ENCODE assay signal across 8 cellular contexts in the genomic region with DNA sequence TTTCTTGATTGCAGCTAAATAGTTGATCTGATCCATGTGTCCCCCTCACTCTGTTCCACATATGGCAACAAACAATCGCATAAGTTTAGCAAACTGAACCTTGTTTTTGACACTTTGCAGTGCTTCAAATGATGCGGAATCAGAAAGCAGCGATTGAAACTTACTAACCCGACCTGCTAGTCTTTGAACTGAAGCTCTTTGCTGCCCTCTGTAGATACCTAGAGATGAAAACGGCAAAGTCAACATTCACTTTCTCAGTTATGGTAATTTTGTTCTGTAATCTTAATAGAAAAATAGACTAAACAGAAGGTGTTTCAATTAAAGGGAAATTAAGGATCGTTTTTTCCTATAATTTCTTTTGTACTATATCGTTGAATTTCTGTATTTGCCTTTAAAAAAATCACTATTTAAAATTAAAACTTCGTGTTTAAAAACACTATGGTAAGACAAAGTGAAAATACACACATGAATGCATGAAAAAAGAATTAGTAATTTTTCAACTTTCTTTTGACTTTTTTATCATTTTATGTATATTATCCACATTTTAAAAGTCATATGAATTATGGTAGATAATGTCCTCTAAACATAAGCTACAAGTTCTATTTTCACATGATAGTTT.
DNase-seq lines count a peak whose midpoint lies in the region; ATAC-seq and TF ChIP-seq lines count a peak whose summit lies in the region.

No MANE protein-coding gene starts in this region.

- no peak for DNase-seq in DND-41
- peak; percentile 51 for DNase-seq in NCI-H748 treated with DMSO at 0.1 percent for 48 hours (lab: John Stamatoyannopoulos, UW)
- peak; percentile 66 to 70 for DNase-seq in cardiac fibroblast (ENCODE audit: low read depth in 2 of 2)
- DNase-seq in right lobe of liver = no peak
- DNase-seq in KG1 (lab: John Stamatoyannopoulos, UW) = no peak
- DNase-seq in natural killer cell = no peak
- DNase-seq in activated naive CD4-positive, alpha-beta T cell treated with anti-CD3 and anti-CD28 coated beads, Interleukin-2, amount 10 ng/mL, durations not matched to agents 7 days and 5 days = no peak

- ATAC-seq in DND-41 (ENCODE audit: insufficient read depth, low read depth) = no peak
- peak; percentile 65 for ATAC-seq in HG03103 (IDR thresholded peaks at IDR 0.05; ENCODE audit: low read depth, unreplicated experiment)
- ATAC-seq in right lobe of liver = peak; percentile 84 to 90 (median 86)
- no peak for ATAC-seq in natural killer cell

- peaks cover 6% of the 10 kb centered on the region in 2 donors for H3K9me3 Mint-ChIP-seq in natural killer cell
- H3K9me3 Mint-ChIP-seq in activated naive CD4-positive, alpha-beta T cell treated with anti-CD3 and anti-CD28 coated beads, Interleukin-2, amount 10 ng/mL, durations not matched to agents 7 days and 5 days = no peaks in the 10 kb centered on the region

- no peak overlapping the region for H3K4me3 Mint-ChIP-seq in natural killer cell
- H3K4me3 Mint-ChIP-seq in activated naive CD4-positive, alpha-beta T cell treated with anti-CD3 and anti-CD28 coated beads, Interleukin-2, amount 10 ng/mL, durations not matched to agents 7 days and 5 days = no peak overlapping the region

- no peaks in the 10 kb centered on the region for H3K36me3 Mint-ChIP-seq in natural killer cell
- no peaks in the 10 kb centered on the region for H3K36me3 Mint-ChIP-seq in activated naive CD4-positive, alpha-beta T cell treated with anti-CD3 and anti-CD28 coated beads, Interleukin-2, amount 10 ng/mL, durations not matched to agents 7 days and 5 days

- no peaks in the 10 kb centered on the region for H3K27me3 Mint-ChIP-seq in natural killer cell (ENCODE audit: low read depth in 2 of 2)
- no peaks in the 10 kb centered on the region for H3K27me3 Mint-ChIP-seq in activated naive CD4-positive, alpha-beta T cell treated with anti-CD3 and anti-CD28 coated beads, Interleukin-2, amount 10 ng/mL, durations not matched to agents 7 days and 5 days

- no peaks in the 10 kb centered on the region for H3K4me1 Mint-ChIP-seq in natural killer cell
- no peaks in the 10 kb centered on the region for H3K4me1 Mint-ChIP-seq in activated naive CD4-positive, alpha-beta T cell treated with anti-CD3 and anti-CD28 coated beads, Interleukin-2, amount 10 ng/mL, durations not matched to agents 7 days and 5 days

- no peaks in the 10 kb centered on the region for H3K36me3 ChIP-seq in DND-41 (ENCODE audit: insufficient read depth, low read length)
- no peaks in the 10 kb centered on the region for H3K36me3 ChIP-seq in right lobe of liver

- H3K27ac ChIP-seq in DND-41 (ENCODE audit: low read length) = no peak overlapping the region
- no peak overlapping the region for H3K27ac ChIP-seq in right lobe of liver

- intact Hi-C loops in right lobe of liver (cut with DNase I) = no loop called here
- intact Hi-C loops in natural killer cell (cut with micrococcal nuclease) = no loop called here

- no peak overlapping the region for H3K27ac Mint-ChIP-seq in natural killer cell
- no peak overlapping the region for H3K27ac Mint-ChIP-seq in activated naive CD4-positive, alpha-beta T cell treated with anti-CD3 and anti-CD28 coated beads, Interleukin-2, amount 10 ng/mL, durations not matched to agents 7 days and 5 days

- H2AFZ ChIP-seq in DND-41 (ENCODE audit: low read depth, low read length) = no peak overlapping the region

- no peak for TF ChIP-seq POLR2A in right lobe of liver (IDR thresholded peaks at IDR 0.05)

- H3K27me3 ChIP-seq in DND-41 (ENCODE audit: insufficient read depth, low read length, poor library complexity) = no peaks in the 10 kb centered on the region
- no peaks in the 10 kb centered on the region for H3K27me3 ChIP-seq in right lobe of liver

- H3K4me1 ChIP-seq in DND-41 (ENCODE audit: insufficient read depth, low read length) (no peaks in the 10 kb centered on the region), right lobe of liver (no peaks in the 10 kb centered on the region)

- WGBS in right lobe of liver (ENCODE audit: insufficient coverage, low coverage, low lambda C conversion rate, missing lambda C conversion rate) = 10% methylated on average over 8 of the region's 8 CpGs

- no peaks in the 10 kb centered on the region for H3K9me3 ChIP-seq in DND-41 (ENCODE audit: insufficient read depth, low read length, severe bottlenecking)
- no peaks in the 10 kb centered on the region for H3K9me3 ChIP-seq in right lobe of liver

- H3K79me2 ChIP-seq in DND-41 (ENCODE audit: insufficient read depth, low read length) = no peaks in the 10 kb centered on the region

- no peak overlapping the region for H3K9ac ChIP-seq in DND-41 (ENCODE audit: low read depth, low read length)

- TF ChIP-seq CTCF in DND-41 (IDR thresholded peaks at IDR 0.05; ENCODE audit: borderline replicate concordance, extremely low read depth, low read length, poor library complexity, severe bottlenecking) (peak; percentile 57), cardiac fibroblast (IDR thresholded peaks at IDR 0.05; ENCODE audit: low read depth, low read length) (peak; percentile 60), right lobe of liver (IDR thresholded peaks at IDR 0.05) (peak; percentile 42 to 66 (median 58)), natural killer cell (IDR thresholded peaks at IDR 0.05) (no peak)

- no peak overlapping the region for H3K4me2 ChIP-seq in DND-41 (ENCODE audit: insufficient read depth, low read length)

- no peak overlapping the region for H3K4me3 ChIP-seq in DND-41 (ENCODE audit: low read depth in 1 of 2, low read length in 2 of 2)
- H3K4me3 ChIP-seq in cardiac fibroblast (replicated peaks in 1 of 2; ENCODE audit: low read depth in 2 of 2, low read length in 2 of 2) = no peak overlapping the region
- H3K4me3 ChIP-seq in right lobe of liver = no peak overlapping the region

- CTCF ChIA-PET in activated naive CD4-positive, alpha-beta T cell treated with anti-CD3 and anti-CD28 coated beads, Interleukin-2, amount 10 ng/mL, durations not matched to agents 7 days and 5 days (lab: Charles Lee) = interaction anchor here (1.0 kb wide), 1 partner anchor 58 kb away, joined by 3 read pairs; no protein-coding TSS in a partner anchor

- no peaks in the 10 kb centered on the region for H4K20me1 ChIP-seq in DND-41 (ENCODE audit: insufficient read depth, low read length)

Comparison
In these comparisons a context has a peak if more than half of its experiments do, and no peak if none do; other contexts are left out.
1. ATAC-seq: peak in HG03103 (single experiment) and right lobe of liver (4 of 4); none in DND-41 (single experiment) and natural killer cell (0 of 3).
2. DNase-seq: peak in NCI-H748 treated with DMSO at 0.1 percent for 48 hours (single experiment) and cardiac fibroblast (2 of 2); none in DND-41 (single experiment), right lobe of liver (0 of 3), KG1 (single experiment), natural killer cell (single experiment) and activated naive CD4-positive, alpha-beta T cell treated with anti-CD3 and anti-CD28 coated beads, Interleukin-2, amount 10 ng/mL, durations not matched to agents 7 days and 5 days (single experiment).